13 cellular contexts compared by ENCODE assay signal in the genomic region with DNA sequence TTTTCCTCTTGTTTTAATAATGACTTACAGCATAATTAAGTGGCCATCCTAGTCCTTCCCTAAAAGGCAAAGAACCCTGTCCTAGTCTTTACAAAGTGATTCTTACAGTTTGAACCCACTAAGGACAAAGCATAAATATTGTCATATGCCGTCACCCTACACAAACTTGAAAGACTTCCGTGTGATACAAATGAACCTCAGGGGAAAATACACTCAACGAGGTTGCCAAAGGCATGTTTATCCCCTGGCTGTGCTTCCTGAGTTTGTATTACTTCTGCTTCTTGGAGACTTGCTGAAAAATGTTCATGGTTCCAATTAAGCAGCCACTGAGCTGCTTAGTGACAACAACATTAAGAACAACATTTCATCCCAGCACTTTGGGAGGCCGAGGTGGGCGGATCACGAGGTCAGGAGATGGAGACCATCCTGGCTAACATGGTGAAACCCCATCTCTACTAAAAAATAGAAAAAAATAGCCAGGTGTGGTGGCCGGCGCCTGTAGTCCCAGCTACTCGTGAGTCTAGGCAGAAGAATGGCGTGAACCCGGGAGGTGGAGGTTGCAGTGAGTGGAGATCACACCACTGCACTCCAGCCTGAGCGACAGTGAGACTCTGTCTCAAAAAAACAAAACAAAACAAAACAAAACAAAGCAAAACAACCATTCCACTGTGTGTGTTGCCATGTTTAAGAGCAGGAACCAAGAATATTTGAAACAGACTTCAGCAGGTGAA. TPM values are rescaled to one million over a fixed set of nuclear protein-coding genes. Genes with fewer than 3 reads are reported as not detected.
A peak's percentile ranks its signal among the peaks of the same experiment; 100 is the strongest.
DNase-seq lines count a peak whose midpoint lies in the region; ATAC-seq and TF ChIP-seq lines count a peak whose summit lies in the region.
"Had no signal": no experiment of that assay in that cellular context is flagged by ENCODE, and none has a peak within 500 bp of the region (broad histone marks: within the 10 kb centered on the region; RNA-seq: fewer than 3 reads in every experiment).

No MANE protein-coding gene starts in this region.

- H3K9me3 ChIP-seq in AG04450 (ENCODE audit: control insufficient read depth, insufficient read depth, low read length) = no peaks in the 10 kb centered on the region
- no peaks in the 10 kb centered on the region for H3K9me3 ChIP-seq in colonic mucosa
- H3K9me3 ChIP-seq in mucosa of stomach (ENCODE audit: control insufficient read depth, low read length) = no peaks in the 10 kb centered on the region
- H3K9me3 ChIP-seq in right cardiac atrium (ENCODE audit: control insufficient read depth, low read length) = no peaks in the 10 kb centered on the region

- H3K4me1 ChIP-seq in colonic mucosa (peaks cover 11% of the 10 kb centered on the region), mucosa of stomach (ENCODE audit: control insufficient read depth, insufficient read depth, low read length) (peaks cover 84% of the 10 kb centered on the region), right cardiac atrium (ENCODE audit: control insufficient read depth, insufficient read depth, low read length) (no peaks in the 10 kb centered on the region)

- DNase-seq in AG04450 (ENCODE audit: low read depth, low spot score) (no peak), NAMALWA (ENCODE audit: low spot score) (peak; percentile 52), colonic mucosa (no peak), right cardiac atrium (no peak), HuH-7.5 (ENCODE audit: low spot score) (no peak)
- DNase-seq in stimulated activated CD4-positive, alpha-beta T cell treated with anti-CD3 and anti-CD28 coated beads, Interleukin-2, amount 100 ng/mL, for 24 hours = no peak
- DNase-seq: activated CD4-positive, alpha-beta memory T cell treated with anti-CD3 and anti-CD28 coated beads for 36 hours; activated effector memory CD4-positive, alpha-beta T cell treated with Interleukin-2 at 50 U/mL for 16 hours; KG1; naive thymus-derived CD8-positive, alpha-beta T cell had no signal

- CTCF ChIA-PET in AG04450 (lab: Charles Lee) = interaction anchor here (0.6 to 1.9 kb wide), 2 partner anchors 11 to 529 kb away, joined by 4 to 8 read pairs; no protein-coding TSS in a partner anchor

- TF ChIP-seq CTCF in AG04450 (IDR thresholded peaks at IDR 0.05; ENCODE audit: low read depth, low read length) = no peak
- no peak for TF ChIP-seq CTCF in colonic mucosa (IDR thresholded peaks at IDR 0.05)

- POLR2A ChIA-PET in AG04450 (lab: Yijun Ruan, JAX) = no interaction called here

- H3K9ac ChIP-seq in colonic mucosa (ENCODE audit: low read depth in 2 of 2, low read length in 2 of 2) = peak overlapping the region in 1 of 2 donors; percentile 29
- H3K9ac ChIP-seq in mucosa of stomach (ENCODE audit: low read length) = peak overlapping the region; percentile 55

- intact Hi-C loops in colonic mucosa (cut with DNase I) (no loop called here), right cardiac atrium (cut with DNase I) (no loop called here)

- ATAC-seq in right cardiac atrium (no peak), HG03135 (IDR thresholded peaks at IDR 0.05; ENCODE audit: unreplicated experiment) (no peak)
- ATAC-seq: naive thymus-derived CD8-positive, alpha-beta T cell had no signal

- no peaks in the 10 kb centered on the region for H3K36me3 ChIP-seq in colonic mucosa
- H3K36me3 ChIP-seq in mucosa of stomach (ENCODE audit: control insufficient read depth, insufficient read depth, low read length) = no peaks in the 10 kb centered on the region

- H3K4me3 ChIP-seq in AG04450 (ENCODE audit: low read depth, low read length) (no peak overlapping the region), colonic mucosa (no peak overlapping the region), mucosa of stomach (ENCODE audit: low read length) (no peak overlapping the region), right cardiac atrium (ENCODE audit: low read length) (no peak overlapping the region)

- no peaks in the 10 kb centered on the region for H3K27me3 ChIP-seq in AG04450 (ENCODE audit: control insufficient read depth, insufficient read depth, low read length)
- no peaks in the 10 kb centered on the region for H3K27me3 ChIP-seq in colonic mucosa
- H3K27me3 ChIP-seq in mucosa of stomach (ENCODE audit: control insufficient read depth, insufficient read depth, low read length) = no peaks in the 10 kb centered on the region
- H3K27me3 ChIP-seq in right cardiac atrium (ENCODE audit: control insufficient read depth, insufficient read depth) = no peaks in the 10 kb centered on the region

- WGBS in right cardiac atrium = 68% methylated on average over 12 of the region's 12 CpGs

- H3K27ac ChIP-seq in AG04450 (ENCODE audit: low read depth, low read length) (peak overlapping the region; percentile 25), colonic mucosa (peak overlapping the region; percentile 81), right cardiac atrium (ENCODE audit: low read length) (no peak overlapping the region)

RNA-seq across cellular contexts. Expression of a gene that starts 16.2 kb away (rescaled TPM):
- polyA plus RNA-seq in AG04450 (2011; rRNA removed) = 0.06 and 0.07 TPM in 2 replicates
- not detected in 2 replicates for polyA minus RNA-seq in AG04450 (2011; rRNA and poly(A)+ RNA removed)
- 10 to 100 TPM; 13.8 to 38.9 TPM for total RNA-seq in colonic mucosa
- total RNA-seq in right cardiac atrium = not detected
- not detected for polyA plus RNA-seq in right cardiac atrium
- total RNA-seq: activated CD4-positive, alpha-beta memory T cell treated with anti-CD3 and anti-CD28 coated beads for 36 hours; naive thymus-derived CD8-positive, alpha-beta T cell; T-helper 2 cell treated with Interferon-gamma antibody and Interleukin-4, amounts not matched to agents 100 ng/mL and 5 ng/mL, for 36 hours had no signal
- polyA plus RNA-seq: naive thymus-derived CD8-positive, alpha-beta T cell had no signal

Comparison
In these comparisons a context has a peak if more than half of its experiments do, and no peak if none do; other contexts are left out.
1. RNA of a gene that starts 16.2 kb away (total RNA-seq): 13.8 to 38.9 TPM in colonic mucosa; not detected in right cardiac atrium; every median in the first group is over 10 times any median in the second.